ENCODE assay signal across 7 cellular contexts in the genomic region with DNA sequence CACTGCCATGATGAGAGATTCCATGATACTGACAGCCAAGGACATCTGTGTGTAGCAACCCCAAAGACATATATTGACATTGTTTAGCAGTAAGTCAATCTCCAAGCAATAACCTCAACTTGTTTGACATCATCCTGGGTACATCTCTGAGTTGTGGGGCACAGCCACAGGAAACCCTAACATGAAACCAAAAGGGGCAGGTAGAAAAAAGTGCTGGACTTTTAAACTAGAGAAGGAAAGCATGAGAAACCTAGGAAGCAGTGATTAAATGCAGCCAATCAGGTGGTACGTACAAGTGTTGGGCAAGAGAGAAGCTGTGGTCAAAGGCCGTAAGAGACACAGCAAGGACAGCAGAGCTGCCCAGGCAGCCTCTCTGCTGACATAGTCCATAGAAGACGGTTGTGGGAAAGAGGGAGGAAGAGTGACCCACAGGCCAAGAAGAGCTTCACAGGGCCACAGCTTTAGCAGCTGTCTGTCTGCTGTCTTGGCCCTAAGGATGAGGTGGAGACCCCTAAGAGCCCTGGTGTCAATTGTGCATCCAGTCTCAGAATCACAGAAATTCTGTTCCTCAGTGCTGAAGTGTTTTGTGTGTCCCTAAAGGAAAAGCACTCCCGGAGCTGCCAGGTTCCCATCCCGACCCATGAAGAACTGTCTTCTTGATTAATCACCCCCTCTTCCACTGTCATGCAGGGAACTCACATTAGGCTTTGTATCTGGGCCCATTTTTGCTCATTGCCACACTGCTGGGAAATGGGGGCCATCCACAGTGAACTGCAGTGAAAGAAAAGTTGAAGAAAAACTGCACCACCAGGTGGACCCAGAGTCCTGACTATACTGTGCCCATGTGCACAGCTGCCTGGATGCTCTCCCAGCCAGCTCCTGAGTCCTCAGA. TPM values are rescaled to one million over a fixed set of nuclear protein-coding genes. Genes with fewer than 3 reads are reported as not detected.
DNase-seq lines count a peak whose midpoint lies in the region; ATAC-seq and TF ChIP-seq lines count a peak whose summit lies in the region.

No MANE protein-coding gene starts in this region.

- DNase-seq in ELR (ENCODE audit: low read depth), result peak; percentile 67
- peak; percentile 65 for DNase-seq in RKO (ENCODE audit: low spot score)
- no peak for DNase-seq in esophagus muscularis mucosa (ENCODE audit: extremely low spot score)
- peak; percentile 14 for DNase-seq in progenitor cell of endocrine pancreas (ENCODE audit: low spot score, unreplicated experiment)
- DNase-seq in KG1 (lab: John Stamatoyannopoulos, UW), result no peak

- H3K9me3 Mint-ChIP-seq in progenitor cell of endocrine pancreas (ENCODE audit: low read depth), result peaks cover 4% of the 10 kb centered on the region

- no peak overlapping the region for H3K4me3 Mint-ChIP-seq in progenitor cell of endocrine pancreas (ENCODE audit: low read depth)

- intact Hi-C loops in esophagus muscularis mucosa (cut with DNase I), result no loop called here

- H3K4me1 Mint-ChIP-seq in progenitor cell of endocrine pancreas (ENCODE audit: low read depth), result peaks cover 9% of the 10 kb centered on the region

- H3K27me3 ChIP-seq in esophagus muscularis mucosa, result no peaks in the 10 kb centered on the region

- no peaks in the 10 kb centered on the region for H3K27me3 Mint-ChIP-seq in progenitor cell of endocrine pancreas

- peaks cover 0 to 12% (median 2%) of the 10 kb centered on the region in 4 donors for H3K4me1 ChIP-seq in esophagus muscularis mucosa

- no peak for TF ChIP-seq EP300 in esophagus muscularis mucosa (IDR thresholded peaks at IDR 0.05)

- H3K27ac ChIP-seq in esophagus muscularis mucosa (replicated peaks in 1 of 4), result no peak overlapping the region

- H3K4me3 ChIP-seq in esophagus muscularis mucosa, result no peak overlapping the region

- no peaks in the 10 kb centered on the region for H3K36me3 ChIP-seq in esophagus muscularis mucosa

- TF ChIP-seq POLR2A in esophagus muscularis mucosa (IDR thresholded peaks at IDR 0.05; ENCODE audit: low read depth), result no peak

- ATAC-seq in HG03432 (IDR thresholded peaks at IDR 0.05; ENCODE audit: unreplicated experiment) (peak; percentile 56), GM21528 (IDR thresholded peaks at IDR 0.05; ENCODE audit: low FRiP score, unreplicated experiment) (no peak)

- H3K36me3 Mint-ChIP-seq in progenitor cell of endocrine pancreas (ENCODE audit: insufficient read depth), result no peaks in the 10 kb centered on the region

- 64% methylated on average over 4 of the region's 5 CpGs for WGBS in esophagus muscularis mucosa

- H3K9me3 ChIP-seq in esophagus muscularis mucosa, result no peaks in the 10 kb centered on the region

- peak; percentile 31 to 32 (median 31) for TF ChIP-seq CTCF in esophagus muscularis mucosa (IDR thresholded peaks at IDR 0.05)
- peak; percentile 60 for TF ChIP-seq CTCF in progenitor cell of endocrine pancreas (IDR thresholded peaks at IDR 0.05; ENCODE audit: unreplicated experiment)

- no peak overlapping the region for H3K27ac Mint-ChIP-seq in progenitor cell of endocrine pancreas

RNA-seq across cellular contexts. Expression of gene CHN1, which starts 25.4 kb away (rescaled TPM):
- total RNA-seq in esophagus muscularis mucosa (10 to 100 TPM; 23.2 to 32.3 (median 29.8) TPM), progenitor cell of endocrine pancreas (46.1 and 50.3 TPM in 2 replicates)

Comparison
In these comparisons a context has a peak if more than half of its experiments do, and no peak if none do; other contexts are left out.
1. DNase-seq: peak in ELR (single experiment), RKO (single experiment) and progenitor cell of endocrine pancreas (single experiment); none in esophagus muscularis mucosa (single experiment) and KG1 (single experiment).